In the genomic region with DNA sequence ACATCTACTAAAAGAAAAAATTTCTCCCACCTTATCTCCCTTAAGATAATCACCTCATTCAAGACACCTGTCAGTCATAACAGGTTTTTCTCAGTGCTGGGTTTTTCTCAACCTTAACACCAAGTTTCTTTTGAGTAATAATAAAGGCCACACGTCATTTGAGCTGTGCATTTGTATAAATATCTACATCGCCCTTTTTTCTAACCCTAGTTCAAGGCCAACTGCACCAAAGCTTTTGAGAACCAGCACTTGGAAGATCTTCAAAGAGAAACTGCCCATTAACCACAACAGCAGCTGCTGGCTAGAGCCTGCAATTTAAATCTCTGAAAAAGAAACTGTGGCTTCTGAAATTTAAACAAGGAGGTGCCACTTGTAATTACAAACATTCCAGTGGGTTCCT, we compare ENCODE assay signal across 13 cellular contexts. TPM values are rescaled to one million over a fixed set of nuclear protein-coding genes. Genes with fewer than 3 reads are reported as not detected.
DNase-seq lines count a peak whose midpoint lies in the region; ATAC-seq and TF ChIP-seq lines count a peak whose summit lies in the region.
"Had no signal": no experiment of that assay in that cellular context is flagged by ENCODE, and none has a peak within 500 bp of the region (broad histone marks: within the 10 kb centered on the region; RNA-seq: fewer than 3 reads in every experiment).

No MANE protein-coding gene starts in this region.

- peaks cover 20% of the 10 kb centered on the region for H4K20me1 ChIP-seq in GM23338 (replicated peaks; ENCODE audit: insufficient read depth)
- peaks cover 7% of the 10 kb centered on the region; the same call in 1 of the 2 replicates for H4K20me1 ChIP-seq in MM.1S (ENCODE audit: insufficient read depth, low read length)
- H4K20me1 ChIP-seq in SK-N-SH (ENCODE audit: insufficient read depth) = no peaks in the 10 kb centered on the region
- H4K20me1 ChIP-seq: BLaER1 treated with 17β-estradiol and CSF1 and Interleukin-3, amounts not matched to agents 10 nM and 100 nM had no signal

- TF ChIP-seq EP300 in SK-N-SH (IDR thresholded peaks at IDR 0.05; ENCODE audit: borderline replicate concordance in 1 of 2, low read depth in 1 of 2, low read length in 1 of 2) = no peak

- H3K36me3 ChIP-seq in GM23338 (ENCODE audit: insufficient read depth) = no peaks in the 10 kb centered on the region
- no peaks in the 10 kb centered on the region; the same call in 1 of the 2 replicates for H3K36me3 ChIP-seq in MM.1S (replicated peaks; ENCODE audit: insufficient read depth, low read length)
- no peaks in the 10 kb centered on the region for H3K36me3 ChIP-seq in ascending aorta
- peaks cover 0 to 2% of the 10 kb centered on the region in 2 experiments for H3K36me3 ChIP-seq in SK-N-SH (replicated peaks in 1 of 2; ENCODE audit: control insufficient read depth in 1 of 2, insufficient read depth in 2 of 2, low read length in 1 of 2)
- H3K36me3 ChIP-seq: BLaER1 treated with 17β-estradiol and CSF1 and Interleukin-3, amounts not matched to agents 10 nM and 100 nM; heart left ventricle had no signal

- CTCF ChIA-PET in SK-N-SH (lab: Yijun Ruan, JAX) = interaction anchor here (0.9 to 1.3 kb wide), 3 partner anchors 24 to 163 kb away, joined by 3 read pairs; no protein-coding TSS in a partner anchor

- no peak overlapping the region for H3K27ac Mint-ChIP-seq in GM23338
- H3K27ac Mint-ChIP-seq: effector memory CD8-positive, alpha-beta T cell had no signal

- H2AFZ ChIP-seq in GM23338 (no peak overlapping the region), MM.1S (ENCODE audit: low read length) (no peak overlapping the region), SK-N-SH (ENCODE audit: low read depth) (no peak overlapping the region)

- H3K4me3 Mint-ChIP-seq in GM23338 = no peak overlapping the region
- H3K4me3 Mint-ChIP-seq: effector memory CD8-positive, alpha-beta T cell had no signal

- H3K27ac ChIP-seq in GM23338 (ENCODE audit: low read depth) (no peak overlapping the region), MM.1S (ENCODE audit: low read length) (peak overlapping the region; percentile 66), ascending aorta (no peak overlapping the region), SK-N-SH (ENCODE audit: low read depth in 2 of 2, low read length in 1 of 2) (no peak overlapping the region)
- H3K27ac ChIP-seq: BLaER1 treated with 17β-estradiol and CSF1 and Interleukin-3, amounts not matched to agents 10 nM and 100 nM; heart left ventricle had no signal

- H3K4me2 ChIP-seq in GM23338 = peak overlapping the region; percentile 26; the same call in 1 of the 2 replicates
- peak overlapping the region; percentile 68 for H3K4me2 ChIP-seq in MM.1S (ENCODE audit: low read depth, low read length)
- H3K4me2 ChIP-seq in SK-N-SH = no peak overlapping the region

- TF ChIP-seq CTCF in GM13977 (IDR thresholded peaks at IDR 0.05; ENCODE audit: extremely low read depth, insufficient read depth, missing control alignments) (no peak), GM23338 (conservative IDR thresholded peaks at IDR 0.05; ENCODE audit: low read depth in 2 of 2) (no peak), MM.1S (IDR thresholded peaks at IDR 0.05; ENCODE audit: low read length) (no peak), astrocyte of the spinal cord (IDR thresholded peaks at IDR 0.05; ENCODE audit: low read depth, low read length) (no peak), ascending aorta (IDR thresholded peaks at IDR 0.05) (no peak), SK-N-SH (IDR thresholded peaks at IDR 0.05) (no peak)

- WGBS in SK-N-SH (ENCODE audit: low lambda C conversion rate) = 76% methylated on average over 2 of the region's 2 CpGs

- peaks cover 3% of the 10 kb centered on the region for H3K27me3 Mint-ChIP-seq in GM23338 (ENCODE audit: insufficient read depth, low read depth, poor library complexity)

- intact Hi-C loops in ascending aorta (cut with DNase I) = no loop called here

- DNase-seq in GM13977 (ENCODE audit: low spot score) (peak; percentile 53), GM23338 (ENCODE audit: low spot score) (no peak), MM.1S (peak; percentile 89), astrocyte of the spinal cord (ENCODE audit: low read depth, low spot score) (peak; percentile 60), ascending aorta (ENCODE audit: low spot score in 2 of 2) (no peak), SK-N-SH (no peak)
- DNase-seq in stimulated activated CD4-positive, alpha-beta T cell treated with anti-CD3 and anti-CD28 coated beads, Interleukin-2, amount 100 ng/mL, for 24 hours = no peak
- DNase-seq in activated CD4-positive, alpha-beta T cell treated with anti-CD3 and anti-CD28 coated beads for 4 hours = no peak
- DNase-seq: effector memory CD8-positive, alpha-beta T cell; heart left ventricle; left ventricle myocardium superior; NCI-H146 had no signal

- peaks cover 4% of the 10 kb centered on the region; the same call in 1 of the 2 replicates for H3K79me2 ChIP-seq in GM23338 (replicated peaks; ENCODE audit: insufficient read depth)
- peaks cover 99% of the 10 kb centered on the region for H3K79me2 ChIP-seq in MM.1S (ENCODE audit: low read length)
- H3K79me2 ChIP-seq in SK-N-SH (ENCODE audit: insufficient read depth) = no peaks in the 10 kb centered on the region

- H3K4me1 ChIP-seq in GM23338 (ENCODE audit: insufficient read depth) (peaks cover 49% of the 10 kb centered on the region), MM.1S (ENCODE audit: low read length) (peaks cover 38% of the 10 kb centered on the region), ascending aorta (peaks cover under 1 to 5% of the 10 kb centered on the region in 2 donors), SK-N-SH (ENCODE audit: control insufficient read depth in 1 of 2, insufficient read depth in 2 of 2, low read depth in 1 of 2, low read length in 1 of 2) (peaks cover under 1 to 25% of the 10 kb centered on the region in 2 experiments; a peak in 2 of 4 replicates)

- no peak for TF ChIP-seq RAD21 in SK-N-SH (IDR thresholded peaks at IDR 0.05; ENCODE audit: low read length)

- POLR2A ChIA-PET in SK-N-SH (lab: Yijun Ruan, JAX) = no interaction called here

- H3K9me2 ChIP-seq in GM23338 (ENCODE audit: insufficient read depth) = no peaks in the 10 kb centered on the region
- no peaks in the 10 kb centered on the region for H3K9me2 ChIP-seq in MM.1S (replicated peaks; ENCODE audit: insufficient read depth, low read length)
- H3K9me2 ChIP-seq in SK-N-SH = no peaks in the 10 kb centered on the region

- H3F3A ChIP-seq in GM23338 (replicated peaks; ENCODE audit: low read depth) (no peaks in the 10 kb centered on the region; the same call in 1 of the 2 replicates), MM.1S (ENCODE audit: insufficient read depth, low read length) (peaks cover 24% of the 10 kb centered on the region), SK-N-SH (replicated peaks; ENCODE audit: insufficient read depth) (no peaks in the 10 kb centered on the region)

- peak overlapping the region; percentile 20; the same call in 1 of the 2 replicates for H3K9ac ChIP-seq in MM.1S (ENCODE audit: low read length)
- H3K9ac ChIP-seq in SK-N-SH = no peak overlapping the region
- H3K9ac ChIP-seq: BLaER1 treated with 17β-estradiol and CSF1 and Interleukin-3, amounts not matched to agents 10 nM and 100 nM had no signal

- H3K36me3 Mint-ChIP-seq in GM23338 (ENCODE audit: low read depth) = no peaks in the 10 kb centered on the region

- no peak overlapping the region for H3K4me3 ChIP-seq in GM23338
- peak overlapping the region; percentile 5; the same call in 1 of the 2 replicates for H3K4me3 ChIP-seq in MM.1S (ENCODE audit: low read length)
- H3K4me3 ChIP-seq in astrocyte of the spinal cord (ENCODE audit: low read depth, low read length) = no peak overlapping the region
- no peak overlapping the region for H3K4me3 ChIP-seq in ascending aorta
- H3K4me3 ChIP-seq in SK-N-SH (ENCODE audit: low read depth in 2 of 2, low read length in 1 of 2) = no peak overlapping the region
- H3K4me3 ChIP-seq: BLaER1 treated with 17β-estradiol and CSF1 and Interleukin-3, amounts not matched to agents 10 nM and 100 nM; heart left ventricle had no signal

- no peak for ATAC-seq in GM23338
- ATAC-seq: effector memory CD8-positive, alpha-beta T cell; heart left ventricle; left ventricle myocardium superior had no signal

- in situ Hi-C loops in GM13977 (cut with MboI; ENCODE audit: low pct_unique_long_range_greater_than_20kb, low sequenced_read_pairs, unreplicated experiment) = no loop called here
- in situ Hi-C loops in astrocyte of the spinal cord (cut with HindIII; ENCODE audit: low sequenced_read_pairs) = no loop called here

- H3K27me3 ChIP-seq in GM23338 (ENCODE audit: insufficient read depth) (peaks cover 40% of the 10 kb centered on the region), MM.1S (replicated peaks; ENCODE audit: insufficient read depth, low read length) (no peaks in the 10 kb centered on the region), ascending aorta (no peaks in the 10 kb centered on the region), SK-N-SH (ENCODE audit: insufficient read depth) (no peaks in the 10 kb centered on the region)

- peaks cover 33% of the 10 kb centered on the region for H3K4me1 Mint-ChIP-seq in GM23338

- no peaks in the 10 kb centered on the region for H3K9me3 ChIP-seq in MM.1S (replicated peaks; ENCODE audit: insufficient read depth, low read length)
- no peaks in the 10 kb centered on the region for H3K9me3 ChIP-seq in ascending aorta
- H3K9me3 ChIP-seq in SK-N-SH = no peaks in the 10 kb centered on the region
- H3K9me3 ChIP-seq: heart left ventricle had no signal

- no peaks in the 10 kb centered on the region for H3K9me3 Mint-ChIP-seq in GM23338
- H3K9me3 Mint-ChIP-seq: effector memory CD8-positive, alpha-beta T cell had no signal

TF ChIP-seq in SK-N-SH, 30 proteins besides CTCF, POLR2A, EP300 and RAD21 (continues in another document):
- TF ChIP-seq FOSL2 (IDR thresholded peaks at IDR 0.05; ENCODE audit: borderline replicate concordance, low read depth) (no peak), RCOR1 (IDR thresholded peaks at IDR 0.05; ENCODE audit: low read length) (no peak), NRF1 (IDR thresholded peaks at IDR 0.05; ENCODE audit: low read depth, low read length) (no peak), ELF1 (IDR thresholded peaks at IDR 0.05) (no peak)
- TF ChIP-seq, protein P1, sequence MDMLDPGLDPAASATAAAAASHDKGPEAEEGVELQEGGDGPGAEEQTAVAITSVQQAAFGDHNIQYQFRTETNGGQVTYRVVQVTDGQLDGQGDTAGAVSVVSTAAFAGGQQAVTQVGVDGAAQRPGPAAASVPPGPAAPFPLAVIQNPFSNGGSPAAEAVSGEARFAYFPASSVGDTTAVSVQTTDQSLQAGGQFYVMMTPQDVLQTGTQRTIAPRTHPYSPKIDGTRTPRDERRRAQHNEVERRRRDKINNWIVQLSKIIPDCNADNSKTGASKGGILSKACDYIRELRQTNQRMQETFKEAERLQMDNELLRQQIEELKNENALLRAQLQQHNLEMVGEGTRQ (IDR thresholded peaks at IDR 0.05; ENCODE audit: borderline replicate concordance, low read depth, low read length) = no peak

RNA-seq across cellular contexts. Expression of a gene that starts 6.9 kb away (rescaled TPM):
- total RNA-seq in GM23338 (2014; rRNA removed; shearing (Covaris generic)) = 18.0 and 26.1 TPM in 2 replicates
- 16.5 and 18.0 TPM in 2 replicates for polyA plus RNA-seq in GM23338 (2016; fragmentation: Nextera tagmentation; extraction: Ambion mirVana)
- 2.4 TPM for total RNA-seq in ascending aorta
- 7.9 and 11.4 TPM in 2 replicates for polyA plus RNA-seq in SK-N-SH (2012; rRNA removed)
- polyA plus RNA-seq in SK-N-SH (2012; cell fraction: cytosol; rRNA removed) = 9.5 and 13.8 TPM in 2 replicates
- polyA plus RNA-seq in SK-N-SH (2012; cell fraction: nucleus; rRNA removed) = 8.4 and 11.9 TPM in 2 replicates

Comparison
In these comparisons a context has a peak if more than half of its experiments do, and no peak if none do; other contexts are left out.
1. DNase-seq: peak in GM13977 (single experiment), MM.1S (single experiment) and astrocyte of the spinal cord (single experiment); none in GM23338 (single experiment), ascending aorta (0 of 2), SK-N-SH (single experiment), stimulated activated CD4-positive, alpha-beta T cell treated with anti-CD3 and anti-CD28 coated beads, Interleukin-2, amount 100 ng/mL, for 24 hours (0 of 2) and activated CD4-positive, alpha-beta T cell treated with anti-CD3 and anti-CD28 coated beads for 4 hours (0 of 2).